Comparison of ENCODE assay signal across 8 cellular contexts in genomic region chr4:184514121-184514988, GRCh38. TPM values are rescaled to one million over a fixed set of nuclear protein-coding genes. Genes with fewer than 3 reads are reported as not detected.
A peak's percentile ranks its signal among the peaks of the same experiment; 100 is the strongest.
DNase-seq lines count a peak whose midpoint lies in the region; ATAC-seq, FAIRE-seq and TF ChIP-seq lines count a peak whose summit lies in the region.

No MANE protein-coding gene starts in this region.

- no peak for TF ChIP-seq POLR2A in endothelial cell of umbilical vein (IDR thresholded peaks at IDR 0.05; ENCODE audit: low read depth, low read length)

- FAIRE-seq in GM19239 (lab: Jason Lieb, UNC) (peak; percentile 99), endothelial cell of umbilical vein (lab: Jason Lieb, UNC) (peak; percentile 81)

- no peak overlapping the region for H3K27ac ChIP-seq in endothelial cell of umbilical vein (ENCODE audit: insufficient read depth, low read depth, low read length)
- H3K27ac ChIP-seq in thoracic aorta: peak overlapping the region in 1 of 2 donors; percentile 38

- H3K79me2 ChIP-seq in endothelial cell of umbilical vein (ENCODE audit: control insufficient read depth, insufficient read depth, low read length): no peaks in the 10 kb centered on the region

- no peaks in the 10 kb centered on the region for H3K27me3 Mint-ChIP-seq in nephron (ENCODE audit: low read depth)
- no peaks in the 10 kb centered on the region for H3K27me3 Mint-ChIP-seq in Caco-2 (ENCODE audit: insufficient read depth, unreplicated experiment)

- peak; percentile 93 for ATAC-seq in HG03280 (IDR thresholded peaks at IDR 0.05; ENCODE audit: unreplicated experiment)
- ATAC-seq in thoracic aorta (ENCODE audit: insufficient number of reproducible peaks, low FRiP score, low read depth): peak; percentile 74

- BruUV-seq in endothelial cell of umbilical vein (replicated peaks; lab: Mats Ljungman, UMichigan): no TSS peak
- no TSS peak for BruUV-seq in Caco-2 (replicated peaks; lab: Mats Ljungman, UMichigan)

- H3K4me2 ChIP-seq in endothelial cell of umbilical vein (ENCODE audit: insufficient read depth, low read length): no peak overlapping the region

- CTCF ChIA-PET in endothelial cell of umbilical vein (lab: Charles Lee) (interaction anchor here (0.9 to 2.0 kb wide), 8 partner anchors 8 to 250 kb away, joined by 3 to 8 read pairs (median 4); partner anchors contain the start of gene IRF2), Caco-2 (lab: Charles Lee) (no interaction called here)

- peak overlapping the region; percentile 27 to 41 (median 28) for H3K27ac Mint-ChIP-seq in nephron
- H3K27ac Mint-ChIP-seq in Caco-2 (ENCODE audit: unreplicated experiment): no peak overlapping the region

- peaks cover 4% of the 10 kb centered on the region for H3K4me1 ChIP-seq in endothelial cell of umbilical vein (ENCODE audit: control insufficient read depth, extremely low read depth, insufficient read depth, low read length)
- peaks cover 0 to 9% of the 10 kb centered on the region in 2 donors for H3K4me1 ChIP-seq in thoracic aorta (ENCODE audit: control insufficient read depth in 1 of 2, low read depth in 2 of 2)
- no peaks in the 10 kb centered on the region for H3K4me1 ChIP-seq in Caco-2

- peak overlapping the region; percentile 20 for H2AFZ ChIP-seq in endothelial cell of umbilical vein (ENCODE audit: low read depth, low read length)

- H3K36me3 Mint-ChIP-seq in nephron (ENCODE audit: low read depth) (peaks cover 3% of the 10 kb centered on the region), Caco-2 (ENCODE audit: insufficient read depth, unreplicated experiment) (no peaks in the 10 kb centered on the region)

- H3K9ac ChIP-seq in endothelial cell of umbilical vein (replicated peaks; ENCODE audit: extremely low read depth, insufficient read depth, low read length): no peak overlapping the region

- H4K20me1 ChIP-seq in endothelial cell of umbilical vein (replicated peaks; ENCODE audit: control insufficient read depth, extremely low read depth, insufficient read depth, low read length): no peaks in the 10 kb centered on the region

- H3K9me3 Mint-ChIP-seq in nephron (peaks cover 21% of the 10 kb centered on the region), Caco-2 (ENCODE audit: unreplicated experiment) (peaks cover 9% of the 10 kb centered on the region)

- peak overlapping the region; percentile 42 for H3K4me3 ChIP-seq in AG10803 (ENCODE audit: low read length)
- no peak overlapping the region for H3K4me3 ChIP-seq in endothelial cell of umbilical vein (replicated peaks in 1 of 3; ENCODE audit: insufficient read depth in 1 of 3, low read depth in 1 of 3, low read length in 3 of 3)
- peak overlapping the region; percentile 38 for H3K4me3 ChIP-seq in thoracic aorta
- H3K4me3 ChIP-seq in Caco-2 (ENCODE audit: low read depth, low read length): no peak overlapping the region

- DNase-seq in AG10803 (ENCODE audit: low read depth): peak; percentile 88
- peak; percentile 68 for DNase-seq in GM19239 (ENCODE audit: insufficient read length, low spot score)
- DNase-seq in UCSD-AML1 (lab: John Stamatoyannopoulos, UW; ENCODE audit: unreplicated experiment): peak; percentile 34
- DNase-seq in endothelial cell of umbilical vein (ENCODE audit: low read depth, low spot score): peak; percentile 48
- DNase-seq in thoracic aorta (ENCODE audit: low spot score): no peak
- DNase-seq in Caco-2: no peak

- H3K27me3 ChIP-seq in endothelial cell of umbilical vein (ENCODE audit: control insufficient read depth in 2 of 2, insufficient read depth in 2 of 2, low read length in 2 of 2) (no peaks in the 10 kb centered on the region), thoracic aorta (replicated peaks; ENCODE audit: insufficient read depth) (no peaks in the 10 kb centered on the region), Caco-2 (replicated peaks; ENCODE audit: control insufficient read depth, insufficient read depth, low read length) (no peaks in the 10 kb centered on the region)

- H3K36me3 ChIP-seq in endothelial cell of umbilical vein (ENCODE audit: control insufficient read depth in 2 of 2, extremely low read depth in 1 of 2, insufficient read depth in 2 of 2, low read length in 2 of 2) (no peaks in the 10 kb centered on the region), thoracic aorta (no peaks in the 10 kb centered on the region), Caco-2 (ENCODE audit: control insufficient read depth, insufficient read depth, low read length) (no peaks in the 10 kb centered on the region)

- TF ChIP-seq CTCF in AG10803 (conservative IDR thresholded peaks at IDR 0.05; ENCODE audit: low read length) (no peak), endothelial cell of umbilical vein (IDR thresholded peaks at IDR 0.05; ENCODE audit: extremely low read depth in 1 of 2, insufficient read depth in 1 of 2, low read depth in 1 of 2, low read length in 2 of 2) (no peak), nephron (IDR thresholded peaks at IDR 0.05; ENCODE audit: unreplicated experiment in 3 of 3) (no peak), thoracic aorta (IDR thresholded peaks at IDR 0.05) (no peak), Caco-2 (IDR thresholded peaks at IDR 0.05; ENCODE audit: insufficient read depth in 1 of 2, low read depth in 1 of 2, low read length in 1 of 2, severe bottlenecking in 1 of 2, unreplicated experiment in 1 of 2) (no peak)

- H3K4me1 Mint-ChIP-seq in nephron: peaks cover 5% of the 10 kb centered on the region
- H3K4me1 Mint-ChIP-seq in Caco-2 (ENCODE audit: low read depth, unreplicated experiment): peaks cover 6% of the 10 kb centered on the region

- POLR2A ChIA-PET in endothelial cell of umbilical vein (lab: Charles Lee) (interaction anchor here (0.6 to 1.1 kb wide), 2 partner anchors 11 to 40 kb away, joined by 3 to 5 read pairs; partner anchors contain the start of gene IRF2), Caco-2 (lab: Charles Lee) (interaction anchor here (1.0 kb wide), 1 partner anchor 135 kb away, joined by 3 read pairs; the partner anchor contains the start of genes CASP3 and PRIMPOL)

- H3K9me3 ChIP-seq in endothelial cell of umbilical vein (replicated peaks; ENCODE audit: control insufficient read depth, insufficient read depth, low read length) (no peaks in the 10 kb centered on the region), thoracic aorta (no peaks in the 10 kb centered on the region), Caco-2 (0 out of 2 replicates have a peak, but pooled peaks cover 8% of the 10 kb centered on the region)

- dilution Hi-C loops in endothelial cell of umbilical vein (cut with MboI; ENCODE audit: extremely low pct_ligation_motif_present, low sequenced_read_pairs): no loop called here

- H3K4me3 Mint-ChIP-seq in nephron (no peak overlapping the region), Caco-2 (ENCODE audit: unreplicated experiment) (no peak overlapping the region)

- no peaks in the 10 kb centered on the region for H3K9me1 ChIP-seq in endothelial cell of umbilical vein (replicated peaks; ENCODE audit: control insufficient read depth, extremely low read depth, insufficient read depth, low read length)

- intact Hi-C loops in endothelial cell of umbilical vein (cut with micrococcal nuclease) (no loop called here), Caco-2 (cut with micrococcal nuclease; ENCODE audit: unreplicated experiment) (no loop called here)

TF ChIP-seq in endothelial cell of umbilical vein, 7 proteins besides CTCF, POLR2A, EP300 and RAD21:
- TF ChIP-seq JUN (IDR thresholded peaks at IDR 0.05; ENCODE audit: borderline replicate concordance, insufficient read depth, insufficient read length, low read depth) (peak; percentile 10), GATA2 (IDR thresholded peaks at IDR 0.05; ENCODE audit: insufficient read depth, insufficient read length, low read depth, low read length) (no peak), FOS (IDR thresholded peaks at IDR 0.05; ENCODE audit: borderline replicate concordance, insufficient read depth, low read length) (peak; percentile 75)
TF ChIP-seq in endothelial cell of umbilical vein: peak in this region for 2.

RNA-seq across cellular contexts. Expression of gene IRF2, which starts 40.0 kb away (rescaled TPM):
- 24.6 and 27.6 TPM in 2 replicates for total RNA-seq in endothelial cell of umbilical vein
- polyA plus RNA-seq in endothelial cell of umbilical vein: 25.8 and 26.9 TPM in 2 replicates
- 23.0 and 25.0 TPM in 2 replicates for polyA plus RNA-seq in endothelial cell of umbilical vein (2011; cell fraction: cytosol; rRNA removed)
- polyA plus RNA-seq in endothelial cell of umbilical vein (2011; cell fraction: nucleus; rRNA removed): 23.1 and 24.0 TPM in 2 replicates
- polyA plus RNA-seq in endothelial cell of umbilical vein (2012): 16.1 and 16.2 TPM in 2 replicates
- polyA minus RNA-seq in endothelial cell of umbilical vein: 30.9 and 32.6 TPM in 2 replicates
- polyA minus RNA-seq in endothelial cell of umbilical vein (2011; cell fraction: cytosol; rRNA and poly(A)+ RNA removed): 15.4 TPM
- 16.3 and 16.8 TPM in 2 replicates for polyA minus RNA-seq in endothelial cell of umbilical vein (2011; cell fraction: nucleus; rRNA and poly(A)+ RNA removed)
- 10 to 100 TPM; 35.3 to 68.0 TPM for total RNA-seq in thoracic aorta
- 9.2 and 11.5 TPM in 2 replicates for total RNA-seq in Caco-2 (2022)

Comparison
In these comparisons a context has a peak if more than half of its experiments do, and no peak if none do; other contexts are left out.
1. DNase-seq: peak in AG10803 (single experiment), GM19239 (single experiment), UCSD-AML1 (single experiment) and endothelial cell of umbilical vein (single experiment); none in thoracic aorta (single experiment) and Caco-2 (0 of 2).
2. H3K4me3 ChIP-seq: peak in AG10803 (single experiment) and thoracic aorta (single experiment); none in endothelial cell of umbilical vein (0 of 3) and Caco-2 (single experiment).